1 cellular context compared by ENCODE assay signal in the genomic region with DNA sequence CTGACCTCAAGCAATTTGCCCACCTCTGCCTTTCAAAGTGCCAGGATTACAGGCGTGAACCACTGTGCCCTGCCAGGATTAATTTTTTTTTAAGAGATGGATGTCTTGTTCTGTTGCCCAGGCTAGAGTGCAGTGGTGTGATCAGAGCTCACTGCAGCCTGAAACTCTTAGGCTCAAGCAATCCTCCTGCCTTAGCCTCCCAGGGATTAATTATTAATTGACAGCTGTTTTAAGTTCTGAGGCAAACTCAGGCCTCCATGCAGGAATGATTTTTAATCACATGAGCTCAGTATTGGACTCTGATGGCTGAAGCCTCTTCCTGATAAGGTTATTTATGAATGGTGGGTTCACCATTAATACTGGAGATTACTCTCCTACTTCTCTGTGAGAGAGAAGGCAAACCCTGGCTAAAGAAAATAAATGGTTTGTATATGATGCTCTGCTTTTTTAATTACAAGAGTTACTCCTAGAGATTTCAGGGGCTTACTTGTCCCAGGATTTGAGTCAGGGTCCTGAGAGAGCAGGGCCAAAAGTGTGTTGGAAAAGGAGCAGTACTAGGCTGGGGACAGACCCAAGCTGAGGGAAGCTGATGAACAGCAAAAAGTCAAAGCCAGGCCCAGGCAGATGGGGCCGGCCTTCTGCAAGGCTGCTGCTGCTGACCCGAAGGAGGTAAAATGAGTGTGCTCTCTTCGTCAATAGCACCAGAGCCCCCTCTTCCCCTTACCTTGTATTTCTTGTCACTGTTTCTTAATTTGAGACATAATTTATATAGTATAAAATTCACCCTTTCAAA.
TF ChIP-seq lines count a peak whose summit lies in the region.

No MANE protein-coding gene starts in this region.

TF ChIP-seq in HCT116, 20 proteins besides CTCF, POLR2A, EP300 and RAD21:
- no peak for TF ChIP-seq EGR1 (IDR thresholded peaks at IDR 0.05; ENCODE audit: low read depth)
- no peak for TF ChIP-seq TCF7L2 (IDR thresholded peaks at IDR 0.05; ENCODE audit: borderline replicate concordance, extremely low read depth, insufficient read depth, insufficient read length)
- no peak for TF ChIP-seq ELF1 (IDR thresholded peaks at IDR 0.05; ENCODE audit: borderline replicate concordance, low read depth)
- TF ChIP-seq, protein P1, sequence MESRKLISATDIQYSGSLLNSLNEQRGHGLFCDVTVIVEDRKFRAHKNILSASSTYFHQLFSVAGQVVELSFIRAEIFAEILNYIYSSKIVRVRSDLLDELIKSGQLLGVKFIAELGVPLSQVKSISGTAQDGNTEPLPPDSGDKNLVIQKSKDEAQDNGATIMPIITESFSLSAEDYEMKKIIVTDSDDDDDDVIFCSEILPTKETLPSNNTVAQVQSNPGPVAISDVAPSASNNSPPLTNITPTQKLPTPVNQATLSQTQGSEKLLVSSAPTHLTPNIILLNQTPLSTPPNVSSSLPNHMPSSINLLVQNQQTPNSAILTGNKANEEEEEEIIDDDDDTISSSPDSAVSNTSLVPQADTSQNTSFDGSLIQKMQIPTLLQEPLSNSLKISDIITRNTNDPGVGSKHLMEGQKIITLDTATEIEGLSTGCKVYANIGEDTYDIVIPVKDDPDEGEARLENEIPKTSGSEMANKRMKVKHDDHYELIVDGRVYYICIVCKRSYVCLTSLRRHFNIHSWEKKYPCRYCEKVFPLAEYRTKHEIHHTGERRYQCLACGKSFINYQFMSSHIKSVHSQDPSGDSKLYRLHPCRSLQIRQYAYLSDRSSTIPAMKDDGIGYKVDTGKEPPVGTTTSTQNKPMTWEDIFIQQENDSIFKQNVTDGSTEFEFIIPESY (IDR thresholded peaks at IDR 0.05; ENCODE audit: extremely low read depth, insufficient replicate concordance, low read length): no peak
- TF ChIP-seq EZH2phosphoT487 (IDR thresholded peaks at IDR 0.05; ENCODE audit: borderline replicate concordance): no peak
- TF ChIP-seq SIN3A (IDR thresholded peaks at IDR 0.05; ENCODE audit: low read depth): no peak
- no peak for TF ChIP-seq FOSL1 (IDR thresholded peaks at IDR 0.05; ENCODE audit: low read depth)
- no peak for TF ChIP-seq MAX (IDR thresholded peaks at IDR 0.05)
- TF ChIP-seq SRF (IDR thresholded peaks at IDR 0.05; ENCODE audit: low read depth): no peak
- TF ChIP-seq, protein P2, sequence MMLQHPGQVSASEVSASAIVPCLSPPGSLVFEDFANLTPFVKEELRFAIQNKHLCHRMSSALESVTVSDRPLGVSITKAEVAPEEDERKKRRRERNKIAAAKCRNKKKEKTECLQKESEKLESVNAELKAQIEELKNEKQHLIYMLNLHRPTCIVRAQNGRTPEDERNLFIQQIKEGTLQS (IDR thresholded peaks at IDR 0.05): no peak
- TF ChIP-seq YY1 (IDR thresholded peaks at IDR 0.05; ENCODE audit: extremely low read depth, insufficient replicate concordance, low read depth, low read length): no peak
- TF ChIP-seq JUND (IDR thresholded peaks at IDR 0.05): no peak
- TF ChIP-seq ZNF274 (IDR thresholded peaks at IDR 0.05; ENCODE audit: low read depth, low read length): no peak
